In the genomic region with DNA sequence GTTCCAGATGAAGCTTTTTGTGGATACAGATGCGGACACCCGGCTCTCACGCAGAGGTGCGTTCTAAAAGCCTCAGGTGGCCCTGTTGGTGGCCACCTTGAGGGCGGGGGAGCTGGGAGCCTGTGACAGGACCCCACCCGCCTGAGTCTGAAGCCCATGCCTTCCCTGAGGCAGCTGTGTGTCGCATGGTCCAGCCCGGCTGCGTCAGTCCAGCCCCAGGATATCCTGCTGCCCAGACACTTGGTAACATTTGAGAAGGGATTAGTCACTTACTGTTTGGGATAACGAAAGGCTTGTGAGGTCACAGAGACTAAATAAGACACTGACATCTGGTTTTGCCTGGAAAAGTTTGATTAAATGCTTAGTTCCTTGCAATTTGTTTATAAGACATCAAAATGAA, we compare ENCODE assay signal across 12 cellular contexts.
DNase-seq lines count a peak whose midpoint lies in the region; ATAC-seq, FAIRE-seq and TF ChIP-seq lines count a peak whose summit lies in the region.
"Had no signal": no experiment of that assay in that cellular context is flagged by ENCODE, and none has a peak within 500 bp of the region (broad histone marks: within the 10 kb centered on the region; RNA-seq: fewer than 3 reads in every experiment).

No MANE protein-coding gene starts in this region.

- POLR2A ChIA-PET in BJ (lab: Charles Lee) = no interaction called here
- POLR2A ChIA-PET in naive thymus-derived CD8-positive, alpha-beta T cell (lab: Charles Lee) = no interaction called here

- WGBS in trophoblast cell (ENCODE audit: extremely low coverage, insufficient coverage, insufficient read length) = no CpG with 5 or more reads among the region's 10 CpGs
- WGBS in pancreas, 2 donors = 92 to 93% methylated on average over 10 of the region's 10 CpGs

- H2AK5ac ChIP-seq in trophoblast cell (ENCODE audit: low read length) = peak overlapping the region; percentile 94

- peak overlapping the region; percentile 99 for H2BK5ac ChIP-seq in trophoblast cell (ENCODE audit: low read depth, low read length, poor library complexity)

- H4K8ac ChIP-seq in trophoblast cell (ENCODE audit: low read depth, low read length) = peak overlapping the region; percentile 94

- H3K36me3 Mint-ChIP-seq in naive thymus-derived CD8-positive, alpha-beta T cell = peaks cover 0 to 2% (median 1%) of the 10 kb centered on the region in 3 donors
- peaks cover 25 to 39% of the 10 kb centered on the region in 2 donors for H3K36me3 Mint-ChIP-seq in activated naive CD4-positive, alpha-beta T cell treated with anti-CD3 and anti-CD28 coated beads, Interleukin-2, amount 50 U/mL, for 72 hours

- H3K79me2 ChIP-seq in fibroblast of lung (ENCODE audit: control insufficient read depth, insufficient read depth, low read length) = peaks cover 27% of the 10 kb centered on the region
- H3K79me2 ChIP-seq in trophoblast cell (ENCODE audit: control insufficient read depth, insufficient read depth, low read length, poor library complexity) = peaks cover 17% of the 10 kb centered on the region

- FAIRE-seq in pancreas (lab: Jason Lieb, UNC) = no peak

- peak; percentile 89 for DNase-seq in BJ (ENCODE audit: low read depth)
- DNase-seq in SJSA1 (ENCODE audit: low read depth in 1 of 2, low spot score in 2 of 2) = peak; percentile 73 to 78
- peak; percentile 90 to 97 for DNase-seq in fibroblast of lung (ENCODE audit: low read depth in 2 of 2)
- DNase-seq in trophoblast cell = peak; percentile 89 to 94
- DNase-seq in pancreas = no peak
- no peak for DNase-seq in naive thymus-derived CD8-positive, alpha-beta T cell
- no peak for DNase-seq in activated naive CD4-positive, alpha-beta T cell treated with anti-CD3 and anti-CD28 coated beads, Interleukin-2, amount 50 U/mL, for 72 hours (ENCODE audit: low spot score in 2 of 2)
- no peak for DNase-seq in stimulated activated CD4-positive, alpha-beta T cell treated with anti-CD3 and anti-CD28 coated beads, Interleukin-1b, Interleukin-23, amount 100 ng/mL, for 48 hours
- DNase-seq: anterior cingulate cortex; CD4-positive, alpha-beta memory T cell; NCI-H1092 treated with DMSO at 0.1 percent for 48 hours; OCI-M1 had no signal

- H3K4me1 ChIP-seq in SJSA1 (replicated peaks) (peaks cover 51% of the 10 kb centered on the region), fibroblast of lung (ENCODE audit: control insufficient read depth, extremely low read depth, insufficient read depth, low read length) (peaks cover 59% of the 10 kb centered on the region), trophoblast cell (ENCODE audit: control insufficient read depth in 1 of 2, insufficient read depth in 2 of 2, low read length in 2 of 2) (peaks cover 56 to 77% of the 10 kb centered on the region in 2 experiments), pancreas (peaks cover 12 to 20% (median 16%) of the 10 kb centered on the region in 3 donors)

- peak overlapping the region; percentile 100 for H2BK120ac ChIP-seq in trophoblast cell (ENCODE audit: insufficient read depth, low read length, poor library complexity)

- CTCF ChIA-PET in BJ (lab: Yijun Ruan, JAX) = interaction anchor here (0.8 to 1.5 kb wide), 2 partner anchors 13 to 18 kb away, joined by 3 to 4 read pairs; no protein-coding TSS in a partner anchor

- peak overlapping the region; percentile 96 for H2BK12ac ChIP-seq in trophoblast cell (ENCODE audit: low read length)

- peak overlapping the region; percentile 93 for H3K14ac ChIP-seq in trophoblast cell (ENCODE audit: low read length)

- peak overlapping the region; percentile 90 for H3K4ac ChIP-seq in trophoblast cell (ENCODE audit: low read depth, low read length)

- no peak overlapping the region for H3K23ac ChIP-seq in trophoblast cell (ENCODE audit: low read length)

- H4K20me1 ChIP-seq in fibroblast of lung (ENCODE audit: control insufficient read depth, extremely low read depth, insufficient read depth, low read length) = no peaks in the 10 kb centered on the region

- no peaks in the 10 kb centered on the region for H3K27me3 ChIP-seq in BJ (ENCODE audit: control insufficient read depth, insufficient read depth, low read length)
- no peaks in the 10 kb centered on the region for H3K27me3 ChIP-seq in SJSA1 (replicated peaks)
- H3K27me3 ChIP-seq in fibroblast of lung (ENCODE audit: control insufficient read depth, insufficient read depth, low read length) = no peaks in the 10 kb centered on the region
- H3K27me3 ChIP-seq in trophoblast cell (ENCODE audit: insufficient read depth, low read length) = no peaks in the 10 kb centered on the region
- H3K27me3 ChIP-seq in pancreas = no peaks in the 10 kb centered on the region

- H3K4me2 ChIP-seq in fibroblast of lung (ENCODE audit: extremely low read depth, insufficient read depth, low read length) (peak overlapping the region; percentile 53), trophoblast cell (ENCODE audit: low read length) (peak overlapping the region; percentile 34)

- H3K9me3 ChIP-seq in SJSA1 (replicated peaks) (no peaks in the 10 kb centered on the region), fibroblast of lung (ENCODE audit: control insufficient read depth, insufficient read depth, low read depth, low read length) (no peaks in the 10 kb centered on the region), trophoblast cell (ENCODE audit: insufficient read depth, low read depth, low read length) (no peaks in the 10 kb centered on the region), pancreas (no peaks in the 10 kb centered on the region)

- H3K36me3 ChIP-seq in BJ (ENCODE audit: control insufficient read depth, insufficient read depth, low read length) (no peaks in the 10 kb centered on the region), SJSA1 (peaks cover 42% of the 10 kb centered on the region), fibroblast of lung (ENCODE audit: control insufficient read depth, insufficient read depth, low read length) (peaks cover 4% of the 10 kb centered on the region), trophoblast cell (ENCODE audit: control insufficient read depth in 1 of 2, insufficient read depth in 2 of 2, low read length in 2 of 2) (peaks cover 6 to 7% of the 10 kb centered on the region in 2 experiments), pancreas (peaks cover 0 to 13% (median 3%) of the 10 kb centered on the region in 3 donors)

- intact Hi-C loops in pancreas (cut with DNase I) = no loop called here

- H4K12ac ChIP-seq in trophoblast cell (ENCODE audit: low read depth, low read length) = peak overlapping the region; percentile 67

- ATAC-seq in pancreas = no peak
- no peak for ATAC-seq in naive thymus-derived CD8-positive, alpha-beta T cell
- no peak for ATAC-seq in activated naive CD4-positive, alpha-beta T cell treated with anti-CD3 and anti-CD28 coated beads, Interleukin-2, amount 50 U/mL, for 72 hours

- peaks cover 0 to 3% (median 1%) of the 10 kb centered on the region in 4 donors for H3K4me1 Mint-ChIP-seq in naive thymus-derived CD8-positive, alpha-beta T cell

- H4K91ac ChIP-seq in trophoblast cell (ENCODE audit: low read depth, low read length) = peak overlapping the region; percentile 100

- TF ChIP-seq CTCF in BJ (IDR thresholded peaks at IDR 0.05; ENCODE audit: insufficient read depth, low read depth, low read length) = no peak
- TF ChIP-seq CTCF in fibroblast of lung (conservative IDR thresholded peaks at IDR 0.05 in 1 of 2, IDR thresholded peaks at IDR 0.05 in 1 of 2; ENCODE audit: low read depth in 1 of 2, low read length in 2 of 2) = no peak
- TF ChIP-seq CTCF in pancreas (IDR thresholded peaks at IDR 0.05) = no peak

- no peak overlapping the region for H3K4me3 ChIP-seq in BJ (ENCODE audit: low read depth, low read length)
- H3K4me3 ChIP-seq in SJSA1 = no peak overlapping the region
- H3K4me3 ChIP-seq in fibroblast of lung (replicated peaks in 1 of 4; ENCODE audit: control extremely low read depth in 1 of 4, insufficient read depth in 1 of 4, low read depth in 3 of 4, low read length in 4 of 4) = no peak overlapping the region
- H3K4me3 ChIP-seq in trophoblast cell (ENCODE audit: low read depth, low read length) = no peak overlapping the region
- no peak overlapping the region for H3K4me3 ChIP-seq in pancreas

- H3K9me3 Mint-ChIP-seq in naive thymus-derived CD8-positive, alpha-beta T cell = no peaks in the 10 kb centered on the region
- no peaks in the 10 kb centered on the region for H3K9me3 Mint-ChIP-seq in activated naive CD4-positive, alpha-beta T cell treated with anti-CD3 and anti-CD28 coated beads, Interleukin-2, amount 50 U/mL, for 72 hours
- H3K9me3 Mint-ChIP-seq: CD4-positive, alpha-beta memory T cell had no signal

- peaks cover 57% of the 10 kb centered on the region for H3K79me1 ChIP-seq in trophoblast cell (ENCODE audit: low read length)

- peaks cover 0 to 2% (median 0%) of the 10 kb centered on the region in 5 donors for H3K27me3 Mint-ChIP-seq in naive thymus-derived CD8-positive, alpha-beta T cell
- H3K27me3 Mint-ChIP-seq: CD4-positive, alpha-beta memory T cell had no signal

- H3K27ac ChIP-seq in SJSA1 = peak overlapping the region; percentile 93
- peak overlapping the region; percentile 100 for H3K27ac ChIP-seq in fibroblast of lung (ENCODE audit: insufficient read depth, low read length)
- H3K27ac ChIP-seq in trophoblast cell (ENCODE audit: low read depth, low read length) = peak overlapping the region; percentile 98
- peak overlapping the region in 1 of 4 donors; percentile 54 for H3K27ac ChIP-seq in pancreas

- H2AFZ ChIP-seq in fibroblast of lung (ENCODE audit: low read length) (no peak overlapping the region), trophoblast cell (ENCODE audit: insufficient read depth, low read length, poor library complexity) (peak overlapping the region; percentile 4)

- no peak overlapping the region for H3K27ac Mint-ChIP-seq in naive thymus-derived CD8-positive, alpha-beta T cell
- H3K27ac Mint-ChIP-seq in activated naive CD4-positive, alpha-beta T cell treated with anti-CD3 and anti-CD28 coated beads, Interleukin-2, amount 50 U/mL, for 72 hours = no peak overlapping the region

- H3K18ac ChIP-seq in trophoblast cell (ENCODE audit: low read length) = peak overlapping the region; percentile 90

- H3K9ac ChIP-seq in fibroblast of lung (ENCODE audit: insufficient read depth, low read length) (peak overlapping the region; percentile 53), trophoblast cell (ENCODE audit: low read length) (peak overlapping the region; percentile 28)

- H3K4me3 Mint-ChIP-seq in naive thymus-derived CD8-positive, alpha-beta T cell = no peak overlapping the region
- H3K4me3 Mint-ChIP-seq: CD4-positive, alpha-beta memory T cell had no signal

Comparison
In these comparisons a context has a peak if more than half of its experiments do, and no peak if none do; other contexts are left out.
1. DNase-seq: peak in BJ (single experiment), SJSA1 (2 of 2), fibroblast of lung (2 of 2) and trophoblast cell (2 of 2); none in pancreas (0 of 6), naive thymus-derived CD8-positive, alpha-beta T cell (0 of 10), activated naive CD4-positive, alpha-beta T cell treated with anti-CD3 and anti-CD28 coated beads, Interleukin-2, amount 50 U/mL, for 72 hours (0 of 2) and stimulated activated CD4-positive, alpha-beta T cell treated with anti-CD3 and anti-CD28 coated beads, Interleukin-1b, Interleukin-23, amount 100 ng/mL, for 48 hours (single experiment).